Comparison of ENCODE assay signal across 22 cellular contexts in the genomic region with DNA sequence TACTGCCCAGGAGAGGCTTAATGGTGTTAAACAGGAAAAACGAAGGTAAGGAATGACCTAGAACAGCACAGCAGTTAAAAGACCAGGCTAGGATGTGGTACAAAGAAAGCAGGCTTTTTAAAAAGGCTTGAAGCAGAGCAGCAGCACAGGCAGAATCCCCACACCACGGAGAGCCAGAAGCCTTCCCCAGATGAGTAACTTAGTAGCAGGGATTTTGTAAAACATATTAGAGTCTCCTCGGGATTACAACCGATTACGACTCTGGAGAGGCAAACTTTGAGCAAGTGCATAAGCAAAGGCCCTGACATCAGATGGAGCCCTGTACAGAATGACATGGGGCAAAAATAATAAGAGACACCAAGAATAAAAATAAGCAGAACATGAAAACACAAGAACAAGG.
"Had no signal": no experiment of that assay in that cellular context is flagged by ENCODE, and none has a peak within 500 bp of the region (broad histone marks: within the 10 kb centered on the region; RNA-seq: fewer than 3 reads in every experiment).

No MANE protein-coding gene starts in this region.

- H3K36me3 ChIP-seq: esophagus squamous epithelium, heart left ventricle, tibial nerve, vagina had no signal

- H3K4me1 ChIP-seq: esophagus squamous epithelium, tibial nerve, vagina had no signal

- ATAC-seq: activated CD4-positive, CD25-positive, alpha-beta regulatory T cell treated with anti-CD3 and anti-CD28 coated beads, Interleukin-2, amount 50 U/mL, for 24 hours; activated CD8-positive, alpha-beta memory T cell treated with anti-CD3 and anti-CD28 coated beads, Interleukin-2, amount 10 ng/mL, durations not matched to agents 7 days and 5 days; activated CD8-positive, alpha-beta T cell treated with anti-CD3 and anti-CD28 coated beads for 36 hours; activated naive CD8-positive, alpha-beta T cell treated with anti-CD3 and anti-CD28 coated beads, Interleukin-2, amount 50 U/mL, for 24 hours; left colon; naive thymus-derived CD8-positive, alpha-beta T cell; SK-N-SH treated with all-trans-retinoic acid at 6 μM for 48 hours; T-cell had no signal

- H3K27me3 ChIP-seq: esophagus squamous epithelium, heart left ventricle, tibial nerve, vagina had no signal

- H3K9me3 ChIP-seq: esophagus squamous epithelium, vagina had no signal

- H3K27ac ChIP-seq: esophagus squamous epithelium, vagina, VCaP had no signal

- H3K4me3 ChIP-seq: coronary artery, esophagus squamous epithelium, heart left ventricle, tibial nerve, vagina had no signal

- DNase-seq: activated CD4-positive, alpha-beta T cell treated with anti-CD3 and anti-CD28 coated beads, Interleukin-2, amount 10 ng/mL, durations not matched to agents 24 days and 14 days; activated CD8-positive, alpha-beta memory T cell treated with anti-CD3 and anti-CD28 coated beads, Interleukin-2, amount 10 ng/mL, durations not matched to agents 7 days and 5 days; activated CD8-positive, alpha-beta T cell treated with anti-CD3 and anti-CD28 coated beads for 36 hours; activated gamma-delta T cell; activated naive CD4-positive, alpha-beta T cell treated with anti-CD3 and anti-CD28 coated beads, Interleukin-2, amount 50 U/mL, for 16 hours; activated naive CD8-positive, alpha-beta T cell treated with anti-CD3 and anti-CD28 coated beads, Interleukin-2, amount 50 U/mL, for 24 hours; cerebellar nuclear complex; esophagus squamous epithelium; heart left ventricle; islet precursor cell; left colon; naive thymus-derived CD8-positive, alpha-beta T cell; stimulated activated CD4-positive, alpha-beta T cell treated with anti-CD3 and anti-CD28 coated beads, Interleukin-2, amount 100 ng/mL, for 48 hours; stimulated activated CD8-positive, alpha-beta memory T cell treated with anti-CD3 and anti-CD28 coated beads, Interleukin-4, amount 100 ng/mL, for 48 hours; stimulated activated naive CD4-positive, alpha-beta T cell; T-cell had no signal
